ENCODE assay signal across 1 cellular context in genomic region chr7:91325731-91326130, GRCh38.
TF ChIP-seq lines count a peak whose summit lies in the region.

No MANE protein-coding gene starts in this region.

TF ChIP-seq in WTC11, 78 proteins besides CTCF, POLR2A, EP300 and RAD21 (continued from another document):
- TF ChIP-seq, protein P1, sequence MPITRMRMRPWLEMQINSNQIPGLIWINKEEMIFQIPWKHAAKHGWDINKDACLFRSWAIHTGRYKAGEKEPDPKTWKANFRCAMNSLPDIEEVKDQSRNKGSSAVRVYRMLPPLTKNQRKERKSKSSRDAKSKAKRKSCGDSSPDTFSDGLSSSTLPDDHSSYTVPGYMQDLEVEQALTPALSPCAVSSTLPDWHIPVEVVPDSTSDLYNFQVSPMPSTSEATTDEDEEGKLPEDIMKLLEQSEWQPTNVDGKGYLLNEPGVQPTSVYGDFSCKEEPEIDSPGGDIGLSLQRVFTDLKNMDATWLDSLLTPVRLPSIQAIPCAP (CRISPR knock-in tag; IDR thresholded peaks at IDR 0.05): no peak
- TF ChIP-seq ZNF281 (CRISPR knock-in tag; IDR thresholded peaks at IDR 0.05): no peak
- no peak for TF ChIP-seq ZNF219 (CRISPR knock-in tag; IDR thresholded peaks at IDR 0.05; ENCODE audit: borderline replicate concordance)
- no peak for TF ChIP-seq ELF4 (CRISPR knock-in tag; IDR thresholded peaks at IDR 0.05; ENCODE audit: low read depth)
- TF ChIP-seq JAZF1 (CRISPR knock-in tag; IDR thresholded peaks at IDR 0.05): no peak
- TF ChIP-seq ESRRA (CRISPR knock-in tag; IDR thresholded peaks at IDR 0.05; ENCODE audit: borderline replicate concordance): no peak
- TF ChIP-seq, protein P2, sequence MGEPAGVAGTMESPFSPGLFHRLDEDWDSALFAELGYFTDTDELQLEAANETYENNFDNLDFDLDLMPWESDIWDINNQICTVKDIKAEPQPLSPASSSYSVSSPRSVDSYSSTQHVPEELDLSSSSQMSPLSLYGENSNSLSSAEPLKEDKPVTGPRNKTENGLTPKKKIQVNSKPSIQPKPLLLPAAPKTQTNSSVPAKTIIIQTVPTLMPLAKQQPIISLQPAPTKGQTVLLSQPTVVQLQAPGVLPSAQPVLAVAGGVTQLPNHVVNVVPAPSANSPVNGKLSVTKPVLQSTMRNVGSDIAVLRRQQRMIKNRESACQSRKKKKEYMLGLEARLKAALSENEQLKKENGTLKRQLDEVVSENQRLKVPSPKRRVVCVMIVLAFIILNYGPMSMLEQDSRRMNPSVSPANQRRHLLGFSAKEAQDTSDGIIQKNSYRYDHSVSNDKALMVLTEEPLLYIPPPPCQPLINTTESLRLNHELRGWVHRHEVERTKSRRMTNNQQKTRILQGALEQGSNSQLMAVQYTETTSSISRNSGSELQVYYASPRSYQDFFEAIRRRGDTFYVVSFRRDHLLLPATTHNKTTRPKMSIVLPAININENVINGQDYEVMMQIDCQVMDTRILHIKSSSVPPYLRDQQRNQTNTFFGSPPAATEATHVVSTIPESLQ (CRISPR knock-in tag; IDR thresholded peaks at IDR 0.05): no peak
